In genomic region chr11:64810271-64810890, GRCh38 we compare ENCODE assay signal across 8 cellular contexts. TPM values are rescaled to one million over a fixed set of nuclear protein-coding genes. Genes with fewer than 3 reads are reported as not detected.
DNase-seq lines count a peak whose midpoint lies in the region; ATAC-seq and TF ChIP-seq lines count a peak whose summit lies in the region.

Gene MEN1, minus strand, starts transcription at chr11:64810551. Its CDS starts 442 bp downstream, at chr11:64810109.

- peaks cover 15% of the 10 kb centered on the region for H3K4me1 ChIP-seq in suprapubic skin

- WGBS in suprapubic skin: under 1% methylated on average over 26 of the region's 46 CpGs

- H3K27ac ChIP-seq in suprapubic skin: peak within 1 kb of the TSS; percentile 42

- H3K9me3 Mint-ChIP-seq in HFFc6: no peaks in the 10 kb centered on the region
- H3K9me3 Mint-ChIP-seq in activated naive CD4-positive, alpha-beta T cell treated with anti-CD3 and anti-CD28 coated beads, Interleukin-2, amount 50 U/mL, for 72 hours: no peaks in the 10 kb centered on the region

- TF ChIP-seq EP300 in suprapubic skin (IDR thresholded peaks at IDR 0.05): no peak

- peak; percentile 97 for DNase-seq in G401 (ENCODE audit: low spot score)
- peak; percentile 92 for DNase-seq in HFFc6
- peak; percentile 99 for DNase-seq in NCI-H1092 treated with DMSO at 0.1 percent for 48 hours (lab: John Stamatoyannopoulos, UW)
- DNase-seq in SKM-1 treated with dmso at 0.1 percent for 144 hours (lab: John Stamatoyannopoulos, UW; ENCODE audit: unreplicated experiment): peak; percentile 95
- DNase-seq in activated naive CD4-positive, alpha-beta T cell treated with anti-CD3 and anti-CD28 coated beads, Interleukin-2, amount 50 U/mL, for 72 hours (ENCODE audit: low spot score in 2 of 2): peak; percentile 69 to 79
- DNase-seq in glomerular endothelial cell (ENCODE audit: extremely low read depth, low read depth, low spot score): peak; percentile 68
- peak; percentile 98 for DNase-seq in occipital lobe (lab: John Stamatoyannopoulos, UW)
- peak; percentile 97 for DNase-seq in suprapubic skin (ENCODE audit: low spot score in 2 of 2)

- peak; percentile 89 to 93 for ATAC-seq in activated naive CD4-positive, alpha-beta T cell treated with anti-CD3 and anti-CD28 coated beads, Interleukin-2, amount 50 U/mL, for 72 hours

- H3K36me3 Mint-ChIP-seq in HFFc6 (ENCODE audit: low read depth): 0 out of 2 replicates have a peak, but pooled peaks cover 7% of the 10 kb centered on the region
- peaks cover 5 to 6% of the 10 kb centered on the region in 2 donors for H3K36me3 Mint-ChIP-seq in activated naive CD4-positive, alpha-beta T cell treated with anti-CD3 and anti-CD28 coated beads, Interleukin-2, amount 50 U/mL, for 72 hours

- peaks cover 23% of the 10 kb centered on the region for H3K36me3 ChIP-seq in suprapubic skin

- TF ChIP-seq POLR2A in suprapubic skin (IDR thresholded peaks at IDR 0.05): no peak

- H3K27me3 Mint-ChIP-seq in HFFc6 (ENCODE audit: insufficient read depth): peaks cover 17% of the 10 kb centered on the region

- peaks cover 14% of the 10 kb centered on the region for H3K4me1 Mint-ChIP-seq in HFFc6 (ENCODE audit: low read depth)

- peak within 1 kb of the TSS; percentile 94 for H3K4me3 Mint-ChIP-seq in HFFc6

- peak within 1 kb of the TSS; percentile 69 for H3K27ac Mint-ChIP-seq in HFFc6
- H3K27ac Mint-ChIP-seq in activated naive CD4-positive, alpha-beta T cell treated with anti-CD3 and anti-CD28 coated beads, Interleukin-2, amount 50 U/mL, for 72 hours: peak within 1 kb of the TSS; percentile 85 to 86

- H3K4me3 ChIP-seq in suprapubic skin: peak within 1 kb of the TSS; percentile 70

- TF ChIP-seq CTCF in HFFc6 (IDR thresholded peaks at IDR 0.05): no peak
- TF ChIP-seq CTCF in suprapubic skin (IDR thresholded peaks at IDR 0.05): no peak

- no peaks in the 10 kb centered on the region for H3K27me3 ChIP-seq in suprapubic skin

- in situ Hi-C loops in G401 (cut with HindIII; ENCODE audit: low sequenced_read_pairs): no loop called here

- no peaks in the 10 kb centered on the region for H3K9me3 ChIP-seq in suprapubic skin

RNA-seq across cellular contexts. Expression of gene MEN1, which starts in this region (rescaled TPM):
- total RNA-seq in G401 (2014; rRNA removed; shearing (Covaris generic)): 12.3 and 13.9 TPM in 2 replicates
- total RNA-seq in HFFc6 (2021; fragmentation: NEBNext Ultra II Directional; extraction: Animal tissue kit (Norgen Biotek cat#: 25700)): 10 to 100 TPM; 23.9 to 35.5 (median 26.9) TPM
- 10 to 100 TPM in 1 of 2 donors, 1 to 10 TPM in 1; 9.7 to 35.1 TPM for total RNA-seq in activated naive CD4-positive, alpha-beta T cell treated with anti-CD3 and anti-CD28 coated beads, Interleukin-2, amount 50 U/mL, for 72 hours
- total RNA-seq in glomerular endothelial cell (22.7 and 26.4 TPM in 2 replicates), occipital lobe (17.2 TPM), suprapubic skin (10 to 100 TPM; 26.9 to 46.6 (median 36.1) TPM)

Comparison
In these comparisons a context has a peak if more than half of its experiments do, and no peak if none do; other contexts are left out.
1. Peak in every context shown above with its lines: DNase-seq, ATAC-seq, H3K4me3 ChIP-seq and H3K27ac ChIP-seq.